In the genomic region with DNA sequence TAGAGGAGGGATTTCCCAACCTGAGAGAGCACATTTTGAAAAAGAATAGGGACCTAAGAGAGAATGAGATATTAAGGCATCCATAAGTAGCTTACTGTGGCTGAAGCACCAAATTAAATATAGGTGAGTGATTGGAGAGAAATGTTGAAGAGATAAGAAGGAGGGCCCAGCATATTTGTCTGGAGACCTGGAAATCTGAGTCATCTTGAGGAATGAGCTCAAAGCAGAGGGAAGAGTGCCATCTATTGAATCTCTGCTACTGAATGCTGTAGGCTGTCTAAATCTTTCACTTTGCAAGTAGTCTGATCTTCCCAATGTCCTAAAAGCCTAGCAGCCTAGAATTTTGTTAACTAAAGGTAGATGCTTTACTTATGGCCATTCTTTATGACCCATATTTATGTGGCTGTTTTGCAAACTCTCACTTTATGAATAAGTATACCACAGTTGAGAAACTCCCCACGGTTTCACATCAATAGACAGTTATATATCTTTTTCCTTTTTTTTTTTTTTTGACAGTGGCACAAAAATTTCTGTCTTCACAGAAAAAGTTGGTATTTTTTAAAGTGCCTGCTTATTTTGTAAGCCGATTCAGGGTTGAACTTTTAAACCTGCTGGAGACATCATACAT, we compare ENCODE assay signal across 8 cellular contexts.
DNase-seq lines count a peak whose midpoint lies in the region; ATAC-seq and TF ChIP-seq lines count a peak whose summit lies in the region.

No MANE protein-coding gene starts in this region.

- H3K4me3 ChIP-seq in WERI-Rb-1 (ENCODE audit: low read depth, low read length), result no peak overlapping the region

- H3K27ac ChIP-seq in WERI-Rb-1, result no peak overlapping the region

- DNase-seq in COLO829 (ENCODE audit: low spot score) (peak; percentile 68), LHCN-M2 (ENCODE audit: low read depth) (peak; percentile 8), WERI-Rb-1 (peak; percentile 10), medulla oblongata (ENCODE audit: extremely low spot score) (peak; percentile 24), NCI-H774 (lab: John Stamatoyannopoulos, UW) (no peak), SKM-1 (lab: John Stamatoyannopoulos, UW; ENCODE audit: unreplicated experiment) (no peak)

- H3K27me3 ChIP-seq in WERI-Rb-1 (ENCODE audit: insufficient read depth, low read depth, severe bottlenecking), result no peaks in the 10 kb centered on the region

- peak; percentile 63 for TF ChIP-seq CTCF in WERI-Rb-1 (IDR thresholded peaks at IDR 0.05; ENCODE audit: low read depth, low read length)

- no peaks in the 10 kb centered on the region for H3K36me3 ChIP-seq in WERI-Rb-1

- ATAC-seq in GM21381 (IDR thresholded peaks at IDR 0.05; ENCODE audit: unreplicated experiment), result no peak
- no peak for ATAC-seq in HG02642 (IDR thresholded peaks at IDR 0.05; ENCODE audit: poor library complexity, unreplicated experiment)

- H3K9me3 ChIP-seq in WERI-Rb-1 (ENCODE audit: severe bottlenecking), result no peaks in the 10 kb centered on the region

Comparison
In these comparisons a context has a peak if more than half of its experiments do, and no peak if none do; other contexts are left out.
1. DNase-seq: peak in COLO829 (single experiment), LHCN-M2 (single experiment), WERI-Rb-1 (single experiment) and medulla oblongata (single experiment); none in NCI-H774 (single experiment) and SKM-1 (single experiment).